Comparison of ENCODE assay signal across 1 cellular context in the genomic region with DNA sequence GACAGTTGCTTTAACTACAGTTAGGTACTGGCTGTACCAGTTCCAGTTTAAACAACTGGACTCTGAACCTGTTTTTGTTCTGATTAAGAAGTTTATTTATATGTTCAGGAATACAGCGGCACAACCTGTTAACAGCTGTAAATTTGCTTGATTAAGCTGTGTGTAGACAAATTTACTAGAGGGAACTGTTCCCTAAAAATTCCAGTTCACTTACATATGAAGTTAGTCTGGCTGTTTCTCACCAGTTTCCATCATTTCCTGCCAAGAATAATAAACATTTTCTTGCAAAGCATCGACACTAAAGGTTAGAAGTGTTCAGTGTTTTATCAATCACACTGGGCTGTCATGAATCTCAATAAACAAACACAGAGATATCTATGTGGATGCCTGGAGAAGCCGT.
A peak's percentile ranks its signal among the peaks of the same experiment; 100 is the strongest.
TF ChIP-seq lines count a peak whose summit lies in the region.

No MANE protein-coding gene starts in this region.

TF ChIP-seq in HEK293, 187 proteins besides CTCF, POLR2A, EP300 and RAD21 (continued from another document and continues in another):
- TF ChIP-seq, protein P1, sequence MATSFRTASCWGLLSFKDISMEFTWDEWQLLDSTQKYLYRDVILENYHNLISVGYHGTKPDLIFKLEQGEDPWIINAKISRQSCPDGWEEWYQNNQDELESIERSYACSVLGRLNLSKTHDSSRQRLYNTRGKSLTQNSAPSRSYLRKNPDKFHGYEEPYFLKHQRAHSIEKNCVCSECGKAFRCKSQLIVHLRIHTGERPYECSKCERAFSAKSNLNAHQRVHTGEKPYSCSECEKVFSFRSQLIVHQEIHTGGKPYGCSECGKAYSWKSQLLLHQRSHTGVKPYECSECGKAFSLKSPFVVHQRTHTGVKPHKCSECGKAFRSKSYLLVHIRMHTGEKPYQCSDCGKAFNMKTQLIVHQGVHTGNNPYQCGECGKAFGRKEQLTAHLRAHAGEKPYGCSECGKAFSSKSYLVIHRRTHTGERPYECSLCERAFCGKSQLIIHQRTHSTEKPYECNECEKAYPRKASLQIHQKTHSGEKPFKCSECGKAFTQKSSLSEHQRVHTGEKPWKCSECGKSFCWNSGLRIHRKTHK (tag by site-specific recombination; IDR thresholded peaks at IDR 0.05): no peak
- TF ChIP-seq, protein P2, sequence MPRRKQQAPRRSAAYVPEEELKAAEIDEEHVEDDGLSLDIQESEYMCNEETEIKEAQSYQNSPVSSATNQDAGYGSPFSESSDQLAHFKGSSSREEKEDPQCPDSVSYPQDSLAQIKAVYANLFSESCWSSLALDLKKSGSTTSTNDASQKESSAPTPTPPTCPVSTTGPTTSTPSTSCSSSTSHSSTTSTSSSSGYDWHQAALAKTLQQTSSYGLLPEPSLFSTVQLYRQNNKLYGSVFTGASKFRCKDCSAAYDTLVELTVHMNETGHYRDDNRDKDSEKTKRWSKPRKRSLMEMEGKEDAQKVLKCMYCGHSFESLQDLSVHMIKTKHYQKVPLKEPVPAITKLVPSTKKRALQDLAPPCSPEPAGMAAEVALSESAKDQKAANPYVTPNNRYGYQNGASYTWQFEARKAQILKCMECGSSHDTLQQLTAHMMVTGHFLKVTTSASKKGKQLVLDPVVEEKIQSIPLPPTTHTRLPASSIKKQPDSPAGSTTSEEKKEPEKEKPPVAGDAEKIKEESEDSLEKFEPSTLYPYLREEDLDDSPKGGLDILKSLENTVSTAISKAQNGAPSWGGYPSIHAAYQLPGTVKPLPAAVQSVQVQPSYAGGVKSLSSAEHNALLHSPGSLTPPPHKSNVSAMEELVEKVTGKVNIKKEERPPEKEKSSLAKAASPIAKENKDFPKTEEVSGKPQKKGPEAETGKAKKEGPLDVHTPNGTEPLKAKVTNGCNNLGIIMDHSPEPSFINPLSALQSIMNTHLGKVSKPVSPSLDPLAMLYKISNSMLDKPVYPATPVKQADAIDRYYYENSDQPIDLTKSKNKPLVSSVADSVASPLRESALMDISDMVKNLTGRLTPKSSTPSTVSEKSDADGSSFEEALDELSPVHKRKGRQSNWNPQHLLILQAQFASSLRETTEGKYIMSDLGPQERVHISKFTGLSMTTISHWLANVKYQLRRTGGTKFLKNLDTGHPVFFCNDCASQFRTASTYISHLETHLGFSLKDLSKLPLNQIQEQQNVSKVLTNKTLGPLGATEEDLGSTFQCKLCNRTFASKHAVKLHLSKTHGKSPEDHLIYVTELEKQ (tag by site-specific recombination; IDR thresholded peaks at IDR 0.05; ENCODE audit: borderline replicate concordance): no peak
- TF ChIP-seq GLI4 (tag by site-specific recombination; IDR thresholded peaks at IDR 0.05) (no peak), KLF8 (tag by site-specific recombination; IDR thresholded peaks at IDR 0.05) (peak; percentile 44; the same call in 1 of the 2 replicates), ZNF76 (tag by site-specific recombination; IDR thresholded peaks at IDR 0.05; ENCODE audit: borderline replicate concordance, low read depth) (no peak), SP7 (tag by site-specific recombination; IDR thresholded peaks at IDR 0.05) (no peak), REPIN1 (tag by site-specific recombination; IDR thresholded peaks at IDR 0.05; ENCODE audit: low read depth) (no peak), INSM2 (tag by site-specific recombination; IDR thresholded peaks at IDR 0.05) (no peak), ZNF274 (IDR thresholded peaks at IDR 0.05; ENCODE audit: low read length) (no peak), ZNF274 (tag by site-specific recombination; IDR thresholded peaks at IDR 0.05; ENCODE audit: borderline replicate concordance) (no peak), ZNF404 (tag by site-specific recombination; IDR thresholded peaks at IDR 0.05) (no peak), ZNF501 (tag by site-specific recombination; IDR thresholded peaks at IDR 0.05) (no peak), ZNF623 (tag by site-specific recombination; IDR thresholded peaks at IDR 0.05) (no peak), ZNF121 (tag by site-specific recombination; IDR thresholded peaks at IDR 0.05) (no peak), ZNF184 (tag by site-specific recombination; IDR thresholded peaks at IDR 0.05) (no peak), ZNF37A (tag by site-specific recombination; IDR thresholded peaks at IDR 0.05) (no peak), ZNF510 (tag by site-specific recombination; IDR thresholded peaks at IDR 0.05; ENCODE audit: insufficient replicate concordance) (no peak), ZNF16 (tag by site-specific recombination; IDR thresholded peaks at IDR 0.05; ENCODE audit: low read depth) (no peak), MZF1 (tag by site-specific recombination; IDR thresholded peaks at IDR 0.05; ENCODE audit: borderline replicate concordance) (peak; percentile 40; the same call in 1 of the 2 replicates), ZBTB49 (tag by site-specific recombination; IDR thresholded peaks at IDR 0.05; ENCODE audit: low read depth) (no peak), ZNF19 (tag by site-specific recombination; IDR thresholded peaks at IDR 0.05; ENCODE audit: low read depth) (no peak), ZNF596 (tag by site-specific recombination; IDR thresholded peaks at IDR 0.05) (0 out of 2 replicates have a peak, but pooled peaks have one; percentile 9), ZNF629 (tag by site-specific recombination; IDR thresholded peaks at IDR 0.05) (peak; percentile 65), ZNF155 (tag by site-specific recombination; IDR thresholded peaks at IDR 0.05) (no peak), ZXDB (tag by site-specific recombination; IDR thresholded peaks at IDR 0.05) (peak; percentile 85), ZNF707 (tag by site-specific recombination; IDR thresholded peaks at IDR 0.05) (no peak), ZNF223 (tag by site-specific recombination; IDR thresholded peaks at IDR 0.05) (no peak), BCL6B (tag by site-specific recombination; IDR thresholded peaks at IDR 0.05) (peak; percentile 64), OVOL3 (tag by site-specific recombination; IDR thresholded peaks at IDR 0.05) (peak; percentile 47; the same call in 1 of the 2 replicates), ZNF138 (tag by site-specific recombination; IDR thresholded peaks at IDR 0.05; ENCODE audit: borderline replicate concordance) (no peak), ZNF202 (tag by site-specific recombination; IDR thresholded peaks at IDR 0.05; ENCODE audit: borderline replicate concordance) (no peak), HOXC10 (CRISPR knock-in tag; IDR thresholded peaks at IDR 0.05) (no peak), ZNF530 (tag by site-specific recombination; IDR thresholded peaks at IDR 0.05; ENCODE audit: low read depth) (no peak), ZNF704 (tag by site-specific recombination; IDR thresholded peaks at IDR 0.05) (no peak), ZNF777 (tag by site-specific recombination; IDR thresholded peaks at IDR 0.05; ENCODE audit: borderline replicate concordance) (no peak), ZFP41 (tag by site-specific recombination; IDR thresholded peaks at IDR 0.05; ENCODE audit: borderline replicate concordance) (no peak), ZNF10 (tag by site-specific recombination; IDR thresholded peaks at IDR 0.05) (0 out of 2 replicates have a peak, but pooled peaks have one; percentile 19), BCL11A (tag by site-specific recombination; IDR thresholded peaks at IDR 0.05; ENCODE audit: low read depth) (peak; percentile 45; the same call in 1 of the 2 replicates), ZNF362 (tag by site-specific recombination; IDR thresholded peaks at IDR 0.05) (no peak), ZNF785 (tag by site-specific recombination; IDR thresholded peaks at IDR 0.05) (no peak), ZNF114 (tag by site-specific recombination; IDR thresholded peaks at IDR 0.05) (no peak), ZNF561 (tag by site-specific recombination; IDR thresholded peaks at IDR 0.05; ENCODE audit: borderline replicate concordance) (0 out of 2 replicates have a peak, but pooled peaks have one; percentile 38), KLF10 (tag by site-specific recombination; IDR thresholded peaks at IDR 0.05) (peak; percentile 71), ZNF560 (tag by site-specific recombination; IDR thresholded peaks at IDR 0.05; ENCODE audit: borderline replicate concordance) (no peak), ZNF571 (tag by site-specific recombination; IDR thresholded peaks at IDR 0.05) (no peak), ZNF701 (tag by site-specific recombination; IDR thresholded peaks at IDR 0.05) (no peak)
- TF ChIP-seq, protein P3, sequence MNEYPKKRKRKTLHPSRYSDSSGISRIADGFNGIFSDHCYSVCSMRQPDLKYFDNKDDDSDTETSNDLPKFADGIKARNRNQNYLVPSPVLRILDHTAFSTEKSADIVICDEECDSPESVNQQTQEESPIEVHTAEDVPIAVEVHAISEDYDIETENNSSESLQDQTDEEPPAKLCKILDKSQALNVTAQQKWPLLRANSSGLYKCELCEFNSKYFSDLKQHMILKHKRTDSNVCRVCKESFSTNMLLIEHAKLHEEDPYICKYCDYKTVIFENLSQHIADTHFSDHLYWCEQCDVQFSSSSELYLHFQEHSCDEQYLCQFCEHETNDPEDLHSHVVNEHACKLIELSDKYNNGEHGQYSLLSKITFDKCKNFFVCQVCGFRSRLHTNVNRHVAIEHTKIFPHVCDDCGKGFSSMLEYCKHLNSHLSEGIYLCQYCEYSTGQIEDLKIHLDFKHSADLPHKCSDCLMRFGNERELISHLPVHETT (tag by site-specific recombination; IDR thresholded peaks at IDR 0.05): no peak
- TF ChIP-seq, protein P4, sequence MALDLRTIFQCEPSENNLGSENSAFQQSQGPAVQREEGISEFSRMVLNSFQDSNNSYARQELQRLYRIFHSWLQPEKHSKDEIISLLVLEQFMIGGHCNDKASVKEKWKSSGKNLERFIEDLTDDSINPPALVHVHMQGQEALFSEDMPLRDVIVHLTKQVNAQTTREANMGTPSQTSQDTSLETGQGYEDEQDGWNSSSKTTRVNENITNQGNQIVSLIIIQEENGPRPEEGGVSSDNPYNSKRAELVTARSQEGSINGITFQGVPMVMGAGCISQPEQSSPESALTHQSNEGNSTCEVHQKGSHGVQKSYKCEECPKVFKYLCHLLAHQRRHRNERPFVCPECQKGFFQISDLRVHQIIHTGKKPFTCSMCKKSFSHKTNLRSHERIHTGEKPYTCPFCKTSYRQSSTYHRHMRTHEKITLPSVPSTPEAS (tag by site-specific recombination; IDR thresholded peaks at IDR 0.05): no peak
